Comparison of ENCODE assay signal across 20 cellular contexts in the genomic region with DNA sequence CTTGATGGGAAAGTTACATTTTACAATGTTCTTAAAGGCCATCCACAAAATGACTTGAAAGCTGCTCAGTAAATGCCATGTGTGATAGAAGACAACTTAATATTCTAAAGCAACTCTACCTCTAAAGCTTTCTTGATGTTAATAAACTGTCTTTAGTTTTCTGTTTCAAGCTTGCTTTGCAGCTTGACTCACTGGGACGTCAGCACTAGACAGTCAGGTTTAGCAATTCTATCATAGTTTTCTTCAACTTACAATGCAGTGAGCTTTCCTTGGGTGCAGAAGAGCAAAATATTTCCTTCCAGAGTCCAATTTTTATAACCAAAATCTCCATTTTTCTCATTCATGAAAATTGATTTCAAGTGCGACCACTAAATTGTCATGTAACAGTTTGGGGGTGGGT.
"Had no signal": no experiment of that assay in that cellular context is flagged by ENCODE, and none has a peak within 500 bp of the region (broad histone marks: within the 10 kb centered on the region; RNA-seq: fewer than 3 reads in every experiment).

No MANE protein-coding gene starts in this region.

- DNase-seq: IMR-90, Karpas-422, KG1, MG63, NCI-H1092, NCI-H1436, NCI-H187, NCI-H2029, NCI-H2081 treated with DMSO at 0.1 percent for 48 hours, NCI-H2171, NCI-H226, NCI-H446, NCI-H510A, NCI-H524 treated with DMSO at 0.1 percent for 48 hours, SHP77, SJCRH30 had no signal

- ATAC-seq: HepG2, Panc1, SK-N-SH treated with all-trans-retinoic acid at 6 μM for 48 hours had no signal

- H3K4me1 ChIP-seq: SJCRH30 had no signal

- H3K27ac ChIP-seq: RWPE1, SJCRH30 had no signal

- H3K27me3 ChIP-seq: MG63 had no signal

- H3K36me3 ChIP-seq: MG63 had no signal

- H3K4me3 ChIP-seq: MG63, SJCRH30 had no signal

- H3K9me3 ChIP-seq: MG63, SJCRH30 had no signal
